9 cellular contexts compared by ENCODE assay signal in genomic region chr12:108858399-108859074, GRCh38. TPM values are rescaled to one million over a fixed set of nuclear protein-coding genes. Genes with fewer than 3 reads are reported as not detected.
A peak's percentile ranks its signal among the peaks of the same experiment; 100 is the strongest.
DNase-seq lines count a peak whose midpoint lies in the region; ATAC-seq, FAIRE-seq and TF ChIP-seq lines count a peak whose summit lies in the region.
"Had no signal": no experiment of that assay in that cellular context is flagged by ENCODE, and none has a peak within 500 bp of the region (broad histone marks: within the 10 kb centered on the region; RNA-seq: fewer than 3 reads in every experiment).

No MANE protein-coding gene starts in this region.

- peaks cover 52% of the 10 kb centered on the region for H3K4me1 Mint-ChIP-seq in activated T-helper 2 cell treated with anti-CD3 and anti-CD28 coated beads, Interferon-gamma antibody, Interleukin-2, Interleukin-4, amounts not matched to agents 10 μg/mL and 5 μg/mL and 100 μg/mL, durations not matched to agents 14 hours and 24 hours and 36 hours (ENCODE audit: low read depth)

- peak overlapping the region; percentile 84 for H3K4me2 ChIP-seq in SK-N-SH

- H3F3A ChIP-seq in SK-N-SH (replicated peaks; ENCODE audit: insufficient read depth), result peaks cover 22% of the 10 kb centered on the region

- no peak for TF ChIP-seq CTCF in SK-N-SH (IDR thresholded peaks at IDR 0.05)
- TF ChIP-seq CTCF in kidney (IDR thresholded peaks at IDR 0.05; ENCODE audit: borderline replicate concordance, extremely low read depth, insufficient read depth), result no peak

- CTCF ChIA-PET in SK-N-SH (lab: Yijun Ruan, JAX), result interaction anchor here (1.2 to 1.8 kb wide), 3 partner anchors 13 to 570 kb away, joined by 3 to 4 read pairs (median 3); no protein-coding TSS in a partner anchor

- H3K36me3 ChIP-seq in SK-N-SH (replicated peaks in 1 of 2; ENCODE audit: control insufficient read depth in 1 of 2, insufficient read depth in 2 of 2, low read length in 1 of 2) (peaks cover 0 to 4% of the 10 kb centered on the region in 2 experiments), kidney (ENCODE audit: control insufficient read depth in 1 of 2, insufficient read depth in 2 of 2, low read length in 2 of 2) (no peaks in the 10 kb centered on the region)

- no peaks in the 10 kb centered on the region for H4K20me1 ChIP-seq in SK-N-SH (ENCODE audit: insufficient read depth)

- H3K4me3 Mint-ChIP-seq in activated T-helper 2 cell treated with anti-CD3 and anti-CD28 coated beads, Interferon-gamma antibody, Interleukin-2, Interleukin-4, amounts not matched to agents 10 μg/mL and 5 μg/mL and 100 μg/mL, durations not matched to agents 14 hours and 24 hours and 36 hours (ENCODE audit: low read depth), result peak overlapping the region; percentile 82

- no peaks in the 10 kb centered on the region for H3K9me3 Mint-ChIP-seq in activated T-helper 2 cell treated with anti-CD3 and anti-CD28 coated beads, Interferon-gamma antibody, Interleukin-2, Interleukin-4, amounts not matched to agents 10 μg/mL and 5 μg/mL and 100 μg/mL, durations not matched to agents 14 hours and 24 hours and 36 hours

- peak overlapping the region; percentile 73 for H3K27ac Mint-ChIP-seq in activated T-helper 2 cell treated with anti-CD3 and anti-CD28 coated beads, Interferon-gamma antibody, Interleukin-2, Interleukin-4, amounts not matched to agents 10 μg/mL and 5 μg/mL and 100 μg/mL, durations not matched to agents 14 hours and 24 hours and 36 hours

- H3K36me3 Mint-ChIP-seq in activated T-helper 2 cell treated with anti-CD3 and anti-CD28 coated beads, Interferon-gamma antibody, Interleukin-2, Interleukin-4, amounts not matched to agents 10 μg/mL and 5 μg/mL and 100 μg/mL, durations not matched to agents 14 hours and 24 hours and 36 hours (ENCODE audit: low read depth), result peaks cover 23% of the 10 kb centered on the region

- no peaks in the 10 kb centered on the region for H3K9me3 ChIP-seq in SK-N-SH
- no peaks in the 10 kb centered on the region for H3K9me3 ChIP-seq in kidney (ENCODE audit: control insufficient read depth in 1 of 2, low read length in 2 of 2)

- no peak overlapping the region for H3K9ac ChIP-seq in SK-N-SH
- H3K9ac ChIP-seq in kidney (ENCODE audit: low read length in 2 of 2), result peak overlapping the region; percentile 29 to 31

- TF ChIP-seq EP300 in SK-N-SH (IDR thresholded peaks at IDR 0.05; ENCODE audit: borderline replicate concordance in 1 of 2, low read depth in 1 of 2, low read length in 1 of 2), result no peak

- FAIRE-seq in kidney (lab: Jason Lieb, UNC), result no peak

- WGBS in SK-N-SH (ENCODE audit: low lambda C conversion rate), result 92% methylated on average over 16 of the region's 16 CpGs

- peaks cover 36% of the 10 kb centered on the region for H3K79me2 ChIP-seq in SK-N-SH (ENCODE audit: insufficient read depth)

- no peak overlapping the region; a peak in 1 of 4 replicates for H3K4me3 ChIP-seq in SK-N-SH (ENCODE audit: low read depth in 2 of 2, low read length in 1 of 2)
- H3K4me3 ChIP-seq in kidney (ENCODE audit: low read length in 2 of 2), result peak overlapping the region; percentile 46 to 54

- H3K27me3 Mint-ChIP-seq in activated T-helper 2 cell treated with anti-CD3 and anti-CD28 coated beads, Interferon-gamma antibody, Interleukin-2, Interleukin-4, amounts not matched to agents 10 μg/mL and 5 μg/mL and 100 μg/mL, durations not matched to agents 14 hours and 24 hours and 36 hours (ENCODE audit: low read depth), result no peaks in the 10 kb centered on the region

- intact Hi-C loops in activated T-helper 2 cell treated with anti-CD3 and anti-CD28 coated beads, Interferon-gamma antibody, Interleukin-2, Interleukin-4, amounts not matched to agents 10 μg/mL and 5 μg/mL and 100 μg/mL, durations not matched to agents 14 hours and 24 hours and 36 hours (cut with micrococcal nuclease), result loop anchor here (5.0 to 10.0 kb wide), 3 partner anchors 36 to 236 kb away; partner anchors contain the start of genes ALKBH2, SELPLG and UNG
- intact Hi-C loops in kidney (cut with DNase I), result no loop called here

- H3K27me3 ChIP-seq in SK-N-SH (ENCODE audit: insufficient read depth), result no peaks in the 10 kb centered on the region

- ATAC-seq in SK-N-SH treated with all-trans-retinoic acid at 6 μM for 48 hours, result no peak
- ATAC-seq in esophagus mucosa, result no peak

- H3K9me2 ChIP-seq in SK-N-SH, result no peaks in the 10 kb centered on the region

- peak overlapping the region; percentile 96; the same call in 1 of the 2 replicates for H2AFZ ChIP-seq in SK-N-SH (ENCODE audit: low read depth)

- DNase-seq in SK-N-SH (no peak), kidney (no peak), substantia nigra (lab: John Stamatoyannopoulos, UW) (peak in 6 of 49 donors; percentile 10 to 36 (median 22)), activated gamma-delta T cell treated with Interleukin-2 at 50 U/mL for 16 hours (no peak)
- no peak for DNase-seq in activated T-helper 2 cell treated with anti-CD3 and anti-CD28 coated beads, Interferon-gamma antibody, Interleukin-2, Interleukin-4, amounts not matched to agents 10 μg/mL and 5 μg/mL and 100 μg/mL, durations not matched to agents 14 hours and 24 hours and 36 hours (ENCODE audit: low spot score)
- no peak for DNase-seq in stimulated activated CD4-positive, alpha-beta T cell treated with anti-CD3 and anti-CD28 coated beads, Interleukin-1b, Interleukin-23, amount 100 ng/mL, for 48 hours

- POLR2A ChIA-PET in SK-N-SH (lab: Yijun Ruan, JAX), result interaction anchor here (2.1 kb wide), 1 partner anchor 12 kb away, joined by 11 read pairs; no protein-coding TSS in a partner anchor

- H3K4me1 ChIP-seq in SK-N-SH (ENCODE audit: control insufficient read depth in 1 of 2, insufficient read depth in 2 of 2, low read depth in 1 of 2, low read length in 1 of 2) (peaks cover 12 to 22% of the 10 kb centered on the region in 2 experiments; a peak in 2 of 4 replicates), kidney (ENCODE audit: control insufficient read depth in 1 of 2, insufficient read depth in 1 of 2, low read depth in 1 of 2, low read length in 2 of 2) (peaks cover 25 to 27% of the 10 kb centered on the region in 2 donors)

- no peak for TF ChIP-seq RAD21 in SK-N-SH (IDR thresholded peaks at IDR 0.05; ENCODE audit: low read length)

- H3K27ac ChIP-seq in SK-N-SH (ENCODE audit: low read depth in 2 of 2, low read length in 1 of 2) (no peak overlapping the region), kidney (ENCODE audit: low read depth in 2 of 2, low read length in 2 of 2) (peak overlapping the region in 1 of 2 donors; percentile 65), substantia nigra (ENCODE audit: low read depth, low read length, poor library complexity, severe bottlenecking) (peak overlapping the region; percentile 56)

TF ChIP-seq in SK-N-SH treated with all-trans-retinoic acid at 6 μM for 48 hours, 23 proteins besides CTCF, POLR2A, EP300 and RAD21:
- TF ChIP-seq ZNF8 (CRISPR knock-in tag; IDR thresholded peaks at IDR 0.05), result no peak
- no peak for TF ChIP-seq POU6F1 (CRISPR knock-in tag; IDR thresholded peaks at IDR 0.05; ENCODE audit: borderline replicate concordance, low read depth)
- no peak for TF ChIP-seq OSR1 (CRISPR knock-in tag; IDR thresholded peaks at IDR 0.05)
- no peak for TF ChIP-seq ARNTL (CRISPR knock-in tag; IDR thresholded peaks at IDR 0.05; ENCODE audit: borderline replicate concordance, low read depth)

RNA-seq across cellular contexts. Expression of gene SSH1, which starts 1.2 kb away (rescaled TPM):
- 16.4 and 19.6 TPM in 2 replicates for polyA plus RNA-seq in SK-N-SH (2012; rRNA removed)
- polyA plus RNA-seq in SK-N-SH (2012; cell fraction: cytosol; rRNA removed), result 12.2 and 14.1 TPM in 2 replicates
- polyA plus RNA-seq in SK-N-SH (2012; cell fraction: nucleus; rRNA removed), result 27.9 and 35.1 TPM in 2 replicates
- 39.8 and 48.1 TPM in 2 replicates for total RNA-seq in activated T-helper 2 cell treated with anti-CD3 and anti-CD28 coated beads, Interferon-gamma antibody, Interleukin-2, Interleukin-4, amounts not matched to agents 10 μg/mL and 5 μg/mL and 100 μg/mL, durations not matched to agents 14 hours and 24 hours and 36 hours
- 32.5 TPM for total RNA-seq in kidney
- 3.6 TPM for polyA plus RNA-seq in kidney (ENCODE audit: insufficient read depth, low read depth, low replicate concordance)
- 16.0 TPM for total RNA-seq in esophagus mucosa

RNA-seq across cellular contexts. Expression of gene DAO, which starts 21.4 kb away (rescaled TPM):
- polyA plus RNA-seq in SK-N-SH (2012; rRNA removed) (not detected in 2 replicates), kidney (ENCODE audit: insufficient read depth, low read depth, low replicate concordance) (50.4 TPM)
- not detected in 2 replicates for polyA plus RNA-seq in SK-N-SH (2012; cell fraction: cytosol; rRNA removed)
- polyA plus RNA-seq in SK-N-SH (2012; cell fraction: nucleus; rRNA removed), result not detected in 2 replicates
- total RNA-seq in activated T-helper 2 cell treated with anti-CD3 and anti-CD28 coated beads, Interferon-gamma antibody, Interleukin-2, Interleukin-4, amounts not matched to agents 10 μg/mL and 5 μg/mL and 100 μg/mL, durations not matched to agents 14 hours and 24 hours and 36 hours, result not detected in 2 replicates
- total RNA-seq in kidney (0.41 TPM), esophagus mucosa (not detected)
- total RNA-seq: Daoy had no signal

Comparison
In these comparisons a context has a peak if more than half of its experiments do, and no peak if none do; other contexts are left out.
1. H3K4me3 ChIP-seq: peak in kidney (2 of 2); none in SK-N-SH (0 of 2).